In genomic region chr16:21265104-21265825, GRCh38 we compare ENCODE assay signal across 21 cellular contexts. TPM values are rescaled to one million over a fixed set of nuclear protein-coding genes. Genes with fewer than 3 reads are reported as not detected.
DNase-seq lines count a peak whose midpoint lies in the region; ATAC-seq, FAIRE-seq and TF ChIP-seq lines count a peak whose summit lies in the region.
"Had no signal": no experiment of that assay in that cellular context is flagged by ENCODE, and none has a peak within 500 bp of the region (broad histone marks: within the 10 kb centered on the region; RNA-seq: fewer than 3 reads in every experiment).

No MANE protein-coding gene starts in this region.

- no peak for TF ChIP-seq POLR2A in sigmoid colon (IDR thresholded peaks at IDR 0.05)

- peak overlapping the region; percentile 44 to 51 for H3K27ac ChIP-seq in kidney (ENCODE audit: low read depth in 2 of 2, low read length in 2 of 2)
- H3K27ac ChIP-seq in foreskin keratinocyte, result no peak overlapping the region
- H3K27ac ChIP-seq in sigmoid colon, result no peak overlapping the region
- H3K27ac ChIP-seq: left lung had no signal

- 91 to 93% methylated on average over 9 of the region's 9 CpGs for WGBS in sigmoid colon, 2 donors

- TF ChIP-seq CTCF in GM12865 (IDR thresholded peaks at IDR 0.05; ENCODE audit: insufficient read depth, low read depth, low read length, missing control alignments) (no peak), kidney (IDR thresholded peaks at IDR 0.05; ENCODE audit: borderline replicate concordance, extremely low read depth, insufficient read depth) (no peak), foreskin keratinocyte (conservative IDR thresholded peaks at IDR 0.05) (no peak), sigmoid colon (IDR thresholded peaks at IDR 0.05) (no peak)

- no peak for ATAC-seq in foreskin keratinocyte
- ATAC-seq in GM19023 (IDR thresholded peaks at IDR 0.05; ENCODE audit: unreplicated experiment), result no peak
- ATAC-seq: left lung; natural killer cell treated with Interleukin-12 subunit alpha and Interleukin-12 subunit beta and Interleukin-15 and Interleukin-18, amount 100 ng/mL, for 72 hours; PC-3; sciatic nerve had no signal

- H3K36me3 ChIP-seq in kidney (ENCODE audit: control insufficient read depth in 1 of 2, insufficient read depth in 2 of 2, low read length in 2 of 2) (no peaks in the 10 kb centered on the region), skeletal muscle satellite cell (ENCODE audit: insufficient read depth, low read length) (no peaks in the 10 kb centered on the region), sigmoid colon (no peaks in the 10 kb centered on the region)
- H3K36me3 ChIP-seq: esophagus squamous epithelium, left lung had no signal

- DNase-seq in GM12865 (ENCODE audit: low read depth) (peak; percentile 42), cerebellar cortex (ENCODE audit: low spot score) (peak; percentile 72), kidney (no peak), foreskin keratinocyte (no peak), sigmoid colon (no peak), EL (no peak)
- DNase-seq: activated effector memory CD4-positive, alpha-beta T cell treated with anti-CD3 and anti-CD28 coated beads, Interleukin-2, amount 50 U/mL, for 16 hours; cortex of kidney; esophagus squamous epithelium; Kasumi-1; left lung; NCI-H146; NCI-H524 treated with DMSO at 0.1 percent for 48 hours; PC-3; trophoblast cell had no signal

- intact Hi-C loops in kidney (cut with DNase I), result no loop called here
- intact Hi-C loops in sigmoid colon (cut with DNase I), result no loop called here

- no peak overlapping the region for H3K4me3 ChIP-seq in GM12865 (ENCODE audit: low read depth, low read length)
- H3K4me3 ChIP-seq in kidney (ENCODE audit: low read length in 2 of 2), result no peak overlapping the region
- H3K4me3 ChIP-seq in skeletal muscle satellite cell (ENCODE audit: low read length), result no peak overlapping the region
- H3K4me3 ChIP-seq in sigmoid colon, result no peak overlapping the region
- H3K4me3 ChIP-seq: esophagus squamous epithelium, left lung had no signal

- H3K9ac ChIP-seq in kidney (ENCODE audit: low read length in 2 of 2) (no peak overlapping the region), skeletal muscle satellite cell (ENCODE audit: low read depth, low read length) (no peak overlapping the region)

- no peak for TF ChIP-seq EP300 in sigmoid colon (IDR thresholded peaks at IDR 0.05)

- peaks cover 5% of the 10 kb centered on the region for H3K27me3 ChIP-seq in skeletal muscle satellite cell (ENCODE audit: control insufficient read depth, insufficient read depth, low read length)
- peaks cover 9% of the 10 kb centered on the region for H3K27me3 ChIP-seq in foreskin keratinocyte
- no peaks in the 10 kb centered on the region for H3K27me3 ChIP-seq in sigmoid colon
- H3K27me3 ChIP-seq: esophagus squamous epithelium, left lung had no signal

- peak overlapping the region; percentile 8 for H3K4me2 ChIP-seq in skeletal muscle satellite cell (ENCODE audit: low read length)

- H3K4me1 ChIP-seq in kidney (ENCODE audit: control insufficient read depth in 1 of 2, insufficient read depth in 1 of 2, low read depth in 1 of 2, low read length in 2 of 2) (peaks cover 24 to 25% of the 10 kb centered on the region in 2 donors), skeletal muscle satellite cell (ENCODE audit: control insufficient read depth, insufficient read depth, low read length) (peaks cover 36% of the 10 kb centered on the region), foreskin keratinocyte (no peaks in the 10 kb centered on the region), sigmoid colon (peaks cover 0 to 15% (median 3%) of the 10 kb centered on the region in 4 donors)
- H3K4me1 ChIP-seq: left lung had no signal

- no peak for FAIRE-seq in kidney (lab: Jason Lieb, UNC)

- H3K9me3 ChIP-seq in kidney (ENCODE audit: control insufficient read depth in 1 of 2, low read length in 2 of 2) (no peaks in the 10 kb centered on the region), skeletal muscle satellite cell (replicated peaks; ENCODE audit: low read length) (no peaks in the 10 kb centered on the region), sigmoid colon (no peaks in the 10 kb centered on the region)
- H3K9me3 ChIP-seq: esophagus squamous epithelium, left lung had no signal

RNA-seq across cellular contexts. Expression of gene CRYM, which starts 12.8 kb away (rescaled TPM):
- total RNA-seq in kidney (5.8 TPM), foreskin keratinocyte (not detected in 2 replicates), sigmoid colon (1 to 10 TPM; 1.6 to 6.1 (median 4.6) TPM)
- polyA plus RNA-seq in kidney (ENCODE audit: insufficient read depth, low read depth, low replicate concordance) (80.9 TPM), foreskin keratinocyte (0.08 TPM in 1 of 2 replicates, not detected in the other), sigmoid colon (10 to 100 TPM in 2 of 3 donors, 1 to 10 TPM in 1; 7.8 to 24.7 (median 19.8) TPM)
- 0.22 and 0.25 TPM in 2 replicates for total RNA-seq in skeletal muscle satellite cell (2012; rRNA removed)
- total RNA-seq: activated CD8-positive, alpha-beta memory T cell treated with anti-CD3 and anti-CD28 coated beads for 36 hours; natural killer cell treated with Interleukin-12 subunit alpha and Interleukin-12 subunit beta and Interleukin-15 and Interleukin-18, amount 100 ng/mL, for 72 hours; PC-3 had no signal
- polyA plus RNA-seq: BJ had no signal

RNA-seq across cellular contexts. Expression of gene ANKS4B, which starts 31.8 kb away (rescaled TPM):
- total RNA-seq in kidney (1.4 TPM), foreskin keratinocyte (not detected in 2 replicates), sigmoid colon (under 1 TPM in 1 of 4 donors, not detected in 3; 0.28 TPM)
- polyA plus RNA-seq in kidney (ENCODE audit: insufficient read depth, low read depth, low replicate concordance) (9.7 TPM), foreskin keratinocyte (not detected in 2 replicates), sigmoid colon (10 to 100 TPM; 19.5 to 32.4 (median 22.8) TPM)
- not detected in 2 replicates for total RNA-seq in skeletal muscle satellite cell (2012; rRNA removed)
- total RNA-seq: activated CD8-positive, alpha-beta memory T cell treated with anti-CD3 and anti-CD28 coated beads for 36 hours; esophagus squamous epithelium; left lung; natural killer cell treated with Interleukin-12 subunit alpha and Interleukin-12 subunit beta and Interleukin-15 and Interleukin-18, amount 100 ng/mL, for 72 hours; PC-3; sciatic nerve had no signal
- polyA plus RNA-seq: BJ had no signal

RNA-seq across cellular contexts. Expression of gene ZP2, which starts 53.9 kb away (rescaled TPM):
- total RNA-seq in kidney (not detected), foreskin keratinocyte (not detected in 2 replicates), sigmoid colon (not detected)
- polyA plus RNA-seq in kidney (ENCODE audit: insufficient read depth, low read depth, low replicate concordance) (not detected), foreskin keratinocyte (not detected in 2 replicates), sigmoid colon (under 1 TPM in 1 of 3 donors, not detected in 2; 0.03 TPM)
- not detected in 2 replicates for total RNA-seq in skeletal muscle satellite cell (2012; rRNA removed)
- total RNA-seq: activated CD8-positive, alpha-beta memory T cell treated with anti-CD3 and anti-CD28 coated beads for 36 hours; esophagus squamous epithelium; left lung; natural killer cell treated with Interleukin-12 subunit alpha and Interleukin-12 subunit beta and Interleukin-15 and Interleukin-18, amount 100 ng/mL, for 72 hours; PC-3; sciatic nerve had no signal
- polyA plus RNA-seq: BJ had no signal

Comparison
In these comparisons a context has a peak if more than half of its experiments do, and no peak if none do; other contexts are left out.
1. DNase-seq: peak in GM12865 (single experiment) and cerebellar cortex (single experiment); none in kidney (single experiment), foreskin keratinocyte (0 of 2), sigmoid colon (single experiment) and EL (single experiment).
2. H3K27ac ChIP-seq: peak in kidney (2 of 2); none in foreskin keratinocyte (single experiment) and sigmoid colon (0 of 4).